ENCODE assay signal across 22 cellular contexts in the genomic region with DNA sequence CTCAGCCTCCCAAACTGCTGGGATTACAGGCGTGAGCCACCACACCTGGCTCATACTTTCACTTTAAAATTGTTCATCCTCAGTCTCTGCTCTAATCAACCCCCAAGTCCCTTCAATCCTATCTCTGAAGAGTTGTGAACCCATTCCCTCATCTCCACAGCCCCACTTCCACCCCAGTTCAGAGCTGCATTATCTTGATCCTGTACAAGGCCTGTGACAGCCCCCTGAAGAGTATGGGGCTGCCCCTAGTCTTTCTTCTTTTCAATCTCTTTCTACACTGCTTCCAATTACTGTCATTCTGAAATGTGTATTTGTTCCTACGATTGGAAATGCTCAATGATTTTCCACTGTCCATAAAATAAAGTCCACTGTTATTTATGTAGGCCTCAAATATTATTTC.
DNase-seq lines count a peak whose midpoint lies in the region; ATAC-seq and TF ChIP-seq lines count a peak whose summit lies in the region.
"Had no signal": no experiment of that assay in that cellular context is flagged by ENCODE, and none has a peak within 500 bp of the region (broad histone marks: within the 10 kb centered on the region; RNA-seq: fewer than 3 reads in every experiment).

No MANE protein-coding gene starts in this region.

- no peak overlapping the region for H3K4me3 Mint-ChIP-seq in activated CD8-positive, alpha-beta T cell treated with anti-CD3 and anti-CD28 coated beads, Interleukin-2, amount 10 ng/mL, durations not matched to agents 7 days and 5 days
- H3K4me3 Mint-ChIP-seq in T-helper 17 cell: no peak overlapping the region
- H3K4me3 Mint-ChIP-seq: CD8-positive, alpha-beta T cell had no signal

- no peak overlapping the region for H3K14ac ChIP-seq in IMR-90 (replicated peaks; ENCODE audit: low read depth, low read length)

- H3K27ac ChIP-seq in IMR-90 (ENCODE audit: insufficient read depth, low read length) (no peak overlapping the region), psoas muscle (peak overlapping the region; percentile 73)
- H3K27ac ChIP-seq: BLaER1 treated with 17β-estradiol and CSF1 and Interleukin-3, amounts not matched to agents 10 nM and 100 nM; KMS-11; SJSA1 had no signal

- no peak for TF ChIP-seq CTCF in IMR-90 (conservative IDR thresholded peaks at IDR 0.05; ENCODE audit: low read depth, low read length)
- no peak for TF ChIP-seq CTCF in psoas muscle (IDR thresholded peaks at IDR 0.05)
- no peak for TF ChIP-seq CTCF in GM20000 (IDR thresholded peaks at IDR 0.05; ENCODE audit: extremely low read depth, missing control alignments)

- H3K27ac Mint-ChIP-seq in activated naive CD4-positive, alpha-beta T cell treated with anti-CD3 and anti-CD28 coated beads, Interleukin-2, amount 50 U/mL, for 72 hours: peak overlapping the region in 1 of 2 donors; percentile 1
- peak overlapping the region; percentile 19 for H3K27ac Mint-ChIP-seq in activated CD8-positive, alpha-beta T cell treated with anti-CD3 and anti-CD28 coated beads, Interleukin-2, amount 10 ng/mL, durations not matched to agents 7 days and 5 days
- H3K27ac Mint-ChIP-seq in T-helper 17 cell: no peak overlapping the region
- H3K27ac Mint-ChIP-seq: CD8-positive, alpha-beta T cell had no signal

- in situ Hi-C loops in IMR-90 (cut with MboI; ENCODE audit: low sequenced_read_pairs): loop anchor here (5.0 to 25.0 kb wide), 3 partner anchors 44 to 684 kb away; partner anchors contain the start of gene GAPT

- no peak overlapping the region for H2AK5ac ChIP-seq in IMR-90 (ENCODE audit: low read depth, low read length)

- no peaks in the 10 kb centered on the region for H3K4me1 ChIP-seq in IMR-90 (ENCODE audit: control insufficient read depth, insufficient read depth, low read length)
- H3K4me1 ChIP-seq in psoas muscle: peaks cover 24% of the 10 kb centered on the region
- H3K4me1 ChIP-seq: BLaER1 treated with 17β-estradiol and CSF1 and Interleukin-3, amounts not matched to agents 10 nM and 100 nM had no signal

- H2AK9ac ChIP-seq in IMR-90 (replicated peaks; ENCODE audit: low read depth, low read length, poor library complexity): no peak overlapping the region

- no TSS peak for BruUV-seq in IMR-90 (replicated peaks; lab: Mats Ljungman, UMichigan)

- dilution Hi-C loops in IMR-90 (cut with HindIII; ENCODE audit: low sequenced_read_pairs, unreplicated experiment): no loop called here

- no peak overlapping the region for H2BK120ac ChIP-seq in IMR-90 (ENCODE audit: low read depth, low read length)

- peaks cover 26% of the 10 kb centered on the region for H3K4me1 Mint-ChIP-seq in activated CD8-positive, alpha-beta T cell treated with anti-CD3 and anti-CD28 coated beads, Interleukin-2, amount 10 ng/mL, durations not matched to agents 7 days and 5 days (ENCODE audit: low read depth)
- peaks cover 14% of the 10 kb centered on the region for H3K4me1 Mint-ChIP-seq in T-helper 17 cell

- H3K23ac ChIP-seq in IMR-90 (ENCODE audit: low read depth, low read length): no peak overlapping the region

- no peak overlapping the region; the same call in 1 of the 2 replicates for H4K91ac ChIP-seq in IMR-90 (ENCODE audit: insufficient read depth, low read depth, low read length)

- ATAC-seq in activated naive CD4-positive, alpha-beta T cell treated with anti-CD3 and anti-CD28 coated beads, Interleukin-2, amount 50 U/mL, for 72 hours: peak; percentile 51 to 67
- ATAC-seq in IMR-90 (ENCODE audit: low read depth) (no peak), psoas muscle (no peak), T-helper 17 cell (no peak), GM21529 (IDR thresholded peaks at IDR 0.05; ENCODE audit: unreplicated experiment) (no peak)
- no peak for ATAC-seq in activated CD8-positive, alpha-beta T cell treated with anti-CD3 and anti-CD28 coated beads, Interleukin-2, amount 10 ng/mL, durations not matched to agents 7 days and 5 days
- ATAC-seq: CD8-positive, alpha-beta T cell; HCT116; Right ventricle myocardium inferior had no signal

- no peaks in the 10 kb centered on the region for H3K79me1 ChIP-seq in IMR-90 (ENCODE audit: low read depth in 1 of 2, low read length in 2 of 2)

- H4K5ac ChIP-seq in IMR-90 (ENCODE audit: low read depth, low read length): no peak overlapping the region

- no peak overlapping the region for H2BK20ac ChIP-seq in IMR-90 (ENCODE audit: low read depth, low read length)

- intact Hi-C loops in IMR-90 (cut with micrococcal nuclease): loop anchor here (5.0 kb wide), 1 partner anchor 74 kb away; no protein-coding TSS in a partner anchor
- intact Hi-C loops in psoas muscle (cut with DNase I): loop anchor here (5.0 to 10.0 kb wide), 3 partner anchors 46 to 276 kb away; no protein-coding TSS in a partner anchor

- H3K18ac ChIP-seq in IMR-90 (ENCODE audit: low read depth, low read length): no peak overlapping the region

- H3K9me3 ChIP-seq in IMR-90 (ENCODE audit: control insufficient read depth, insufficient read depth, low read length): no peaks in the 10 kb centered on the region
- no peaks in the 10 kb centered on the region for H3K9me3 ChIP-seq in psoas muscle
- no peaks in the 10 kb centered on the region for H3K9me3 ChIP-seq in T-helper 17 cell (ENCODE audit: control insufficient read depth, low read length, poor library complexity, severe bottlenecking)
- H3K9me3 ChIP-seq: BLaER1 treated with 17β-estradiol and CSF1 and Interleukin-3, amounts not matched to agents 10 nM and 100 nM; SJSA1 had no signal

- H3K4me3 ChIP-seq in IMR-90 (ENCODE audit: insufficient read depth, low read depth, low read length): no peak overlapping the region
- H3K4me3 ChIP-seq in psoas muscle: no peak overlapping the region
- H3K4me3 ChIP-seq: BLaER1 treated with 17β-estradiol and CSF1 and Interleukin-3, amounts not matched to agents 10 nM and 100 nM; SJSA1 had no signal

- H2BK5ac ChIP-seq in IMR-90 (ENCODE audit: low read depth, low read length, poor library complexity, severe bottlenecking): no peak overlapping the region

- DNase-seq in activated naive CD4-positive, alpha-beta T cell treated with anti-CD3 and anti-CD28 coated beads, Interleukin-2, amount 50 U/mL, for 72 hours (ENCODE audit: low spot score in 2 of 2): no peak
- no peak for DNase-seq in activated naive CD4-positive, alpha-beta T cell treated with Interleukin-2 at 50 U/mL for 16 hours
- DNase-seq in IMR-90: no peak
- DNase-seq in activated CD8-positive, alpha-beta T cell treated with anti-CD3 and anti-CD28 coated beads, Interleukin-2, amount 10 ng/mL, durations not matched to agents 7 days and 5 days: no peak
- no peak for DNase-seq in psoas muscle
- no peak for DNase-seq in T-helper 17 cell
- DNase-seq in GM20000 (ENCODE audit: low spot score): no peak
- DNase-seq: Calu3; CD8-positive, alpha-beta T cell; DMS153; GOT3; NCI-H1417; NCI-H1694 treated with DMSO at 0.1 percent for 48 hours; NCI-H2081 treated with DMSO at 0.1 percent for 48 hours; NCI-H2171 treated with DMSO at 0.1 percent for 48 hours; NCI-H524 treated with DMSO at 0.1 percent for 48 hours had no signal

- no peaks in the 10 kb centered on the region for H3K36me3 Mint-ChIP-seq in activated naive CD4-positive, alpha-beta T cell treated with anti-CD3 and anti-CD28 coated beads, Interleukin-2, amount 50 U/mL, for 72 hours
- peaks cover 3% of the 10 kb centered on the region for H3K36me3 Mint-ChIP-seq in activated CD8-positive, alpha-beta T cell treated with anti-CD3 and anti-CD28 coated beads, Interleukin-2, amount 10 ng/mL, durations not matched to agents 7 days and 5 days (ENCODE audit: low read depth)
- H3K36me3 Mint-ChIP-seq in T-helper 17 cell (ENCODE audit: low read depth): no peaks in the 10 kb centered on the region
- H3K36me3 Mint-ChIP-seq: CD8-positive, alpha-beta T cell had no signal

- H4K8ac ChIP-seq in IMR-90 (ENCODE audit: low read depth in 2 of 2, low read length in 2 of 2): 0 out of 4 replicates have a peak overlapping the region, but pooled peaks of 1 of the 2 experiments have one; percentile 8

- TF ChIP-seq POLR2A in IMR-90 (IDR thresholded peaks at IDR 0.05; ENCODE audit: low read depth, low read length): no peak

- H3K36me3 ChIP-seq in IMR-90 (ENCODE audit: control insufficient read depth, insufficient read depth, low read length) (no peaks in the 10 kb centered on the region), psoas muscle (ENCODE audit: insufficient read depth in 1 of 2, low read depth in 1 of 2) (peaks cover 0 to 4% of the 10 kb centered on the region in 2 donors)
- H3K36me3 ChIP-seq: BLaER1 treated with 17β-estradiol and CSF1 and Interleukin-3, amounts not matched to agents 10 nM and 100 nM; SJSA1 had no signal

- H2AFZ ChIP-seq in IMR-90 (replicated peaks; ENCODE audit: low read length, poor library complexity): no peak overlapping the region

- peaks cover 0 to 6% of the 10 kb centered on the region in 2 donors for H3K9me3 Mint-ChIP-seq in activated naive CD4-positive, alpha-beta T cell treated with anti-CD3 and anti-CD28 coated beads, Interleukin-2, amount 50 U/mL, for 72 hours
- H3K9me3 Mint-ChIP-seq in activated CD8-positive, alpha-beta T cell treated with anti-CD3 and anti-CD28 coated beads, Interleukin-2, amount 10 ng/mL, durations not matched to agents 7 days and 5 days (ENCODE audit: insufficient read depth): no peaks in the 10 kb centered on the region
- H3K9me3 Mint-ChIP-seq: CD8-positive, alpha-beta T cell had no signal

- no peak overlapping the region for H3K4ac ChIP-seq in IMR-90 (ENCODE audit: low read depth, low read length)

- H3K56ac ChIP-seq in IMR-90 (ENCODE audit: extremely low read depth, insufficient read depth, low read length): no peak overlapping the region

- H3K27me3 Mint-ChIP-seq in activated CD8-positive, alpha-beta T cell treated with anti-CD3 and anti-CD28 coated beads, Interleukin-2, amount 10 ng/mL, durations not matched to agents 7 days and 5 days (ENCODE audit: low read depth): no peaks in the 10 kb centered on the region
- H3K27me3 Mint-ChIP-seq in T-helper 17 cell: no peaks in the 10 kb centered on the region

- POLR2A ChIA-PET in IMR-90 (lab: Charles Lee; ENCODE audit: unreplicated experiment): no interaction called here
- POLR2A ChIA-PET in activated CD8-positive, alpha-beta T cell treated with anti-CD3 and anti-CD28 coated beads, Interleukin-2, amount 10 ng/mL, durations not matched to agents 7 days and 5 days (lab: Charles Lee): no interaction called here

- H3K27me3 ChIP-seq in IMR-90 (ENCODE audit: control insufficient read depth, insufficient read depth, low read length): no peaks in the 10 kb centered on the region
- no peaks in the 10 kb centered on the region for H3K27me3 ChIP-seq in psoas muscle (ENCODE audit: insufficient read depth in 3 of 3, low read length in 2 of 3)
- H3K27me3 ChIP-seq: BLaER1 treated with 17β-estradiol and CSF1 and Interleukin-3, amounts not matched to agents 10 nM and 100 nM; SJSA1 had no signal

- WGBS in IMR-90 (ENCODE audit: extremely low coverage in 2 of 2, insufficient read length in 1 of 2), 2 experiments: no CpG with 5 or more reads among the region's 2 CpGs
- 69 to 98% (median 94%) methylated on average over 2 of the region's 2 CpGs for WGBS in psoas muscle, 3 donors

- no peak overlapping the region for H3K4me2 ChIP-seq in IMR-90 (ENCODE audit: low read depth, low read length)
- H3K4me2 ChIP-seq: BLaER1 treated with 17β-estradiol and CSF1 and Interleukin-3, amounts not matched to agents 10 nM and 100 nM; KMS-11 had no signal

- peak overlapping the region; percentile 26; the same call in 1 of the 3 replicates for H2BK15ac ChIP-seq in IMR-90 (ENCODE audit: low read depth, low read length)

- no peaks in the 10 kb centered on the region for H4K20me1 ChIP-seq in IMR-90 (ENCODE audit: insufficient read depth, low read length)
- H4K20me1 ChIP-seq: BLaER1 treated with 17β-estradiol and CSF1 and Interleukin-3, amounts not matched to agents 10 nM and 100 nM had no signal

- H3K9me1 ChIP-seq in IMR-90 (ENCODE audit: insufficient read depth, low read length): no peaks in the 10 kb centered on the region

- CTCF ChIA-PET in IMR-90 (lab: Yijun Ruan, JAX): no interaction called here
- CTCF ChIA-PET in activated CD8-positive, alpha-beta T cell treated with anti-CD3 and anti-CD28 coated beads, Interleukin-2, amount 10 ng/mL, durations not matched to agents 7 days and 5 days (lab: Charles Lee): interaction anchor here (0.7 kb wide), 1 partner anchor 36 kb away, joined by 3 read pairs; no protein-coding TSS in a partner anchor

- TF ChIP-seq RAD21 in IMR-90 (IDR thresholded peaks at IDR 0.05; ENCODE audit: low read length): no peak

- no peak overlapping the region for H3K9ac ChIP-seq in IMR-90 (ENCODE audit: low read depth, low read length)
- H3K9ac ChIP-seq: BLaER1 treated with 17β-estradiol and CSF1 and Interleukin-3, amounts not matched to agents 10 nM and 100 nM; KMS-11 had no signal

Comparison
In these comparisons a context has a peak if more than half of its experiments do, and no peak if none do; other contexts are left out.
1. ATAC-seq: peak in activated naive CD4-positive, alpha-beta T cell treated with anti-CD3 and anti-CD28 coated beads, Interleukin-2, amount 50 U/mL, for 72 hours (2 of 2); none in IMR-90 (single experiment), activated CD8-positive, alpha-beta T cell treated with anti-CD3 and anti-CD28 coated beads, Interleukin-2, amount 10 ng/mL, durations not matched to agents 7 days and 5 days (single experiment), psoas muscle (0 of 4), T-helper 17 cell (single experiment) and GM21529 (single experiment).